In the genomic region with DNA sequence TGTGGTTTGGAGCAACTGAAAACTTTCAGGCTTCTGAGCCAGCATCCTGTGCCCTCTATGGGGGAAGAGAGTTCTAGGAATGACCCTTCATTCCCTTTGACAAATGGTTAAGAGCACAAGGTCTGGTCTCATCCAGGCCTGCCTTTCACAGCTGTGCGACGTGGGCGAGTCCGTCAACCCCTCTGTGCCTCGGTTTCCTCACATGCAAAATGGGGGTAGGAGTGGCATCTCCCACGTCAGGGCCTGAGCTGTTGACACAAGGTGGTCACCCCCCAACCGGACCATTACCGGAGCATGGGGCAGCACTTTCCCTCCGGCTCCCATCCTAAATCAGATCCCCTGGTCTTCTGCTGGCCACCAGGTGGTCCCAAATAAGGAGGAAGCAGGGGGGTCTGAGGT, we compare ENCODE assay signal across 25 cellular contexts.
DNase-seq lines count a peak whose midpoint lies in the region; ATAC-seq, FAIRE-seq and TF ChIP-seq lines count a peak whose summit lies in the region.
"Had no signal": no experiment of that assay in that cellular context is flagged by ENCODE, and none has a peak within 500 bp of the region (broad histone marks: within the 10 kb centered on the region; RNA-seq: fewer than 3 reads in every experiment).

No MANE protein-coding gene starts in this region.

- peaks cover 0 to 7% (median 0%) of the 10 kb centered on the region in 11 experiments; a peak in 4 of 22 replicates for H3K36me3 ChIP-seq in BLaER1 treated with 17β-estradiol and CSF1 and Interleukin-3, amounts not matched to agents 10 nM and 100 nM
- H3K36me3 ChIP-seq in kidney (ENCODE audit: control insufficient read depth in 1 of 2, insufficient read depth in 2 of 2, low read length in 2 of 2) (no peaks in the 10 kb centered on the region), gastrocnemius medialis (no peaks in the 10 kb centered on the region), stomach (no peaks in the 10 kb centered on the region)
- H3K36me3 ChIP-seq: BE2C had no signal

- H4K20me1 ChIP-seq in BLaER1 treated with 17β-estradiol and CSF1 and Interleukin-3, amounts not matched to agents 10 nM and 100 nM, result no peaks in the 10 kb centered on the region

- peak overlapping the region in 5 of 11 experiments; percentile 15 to 88 (median 75); a peak in 9 of 22 replicates for H3K9ac ChIP-seq in BLaER1 treated with 17β-estradiol and CSF1 and Interleukin-3, amounts not matched to agents 10 nM and 100 nM
- H3K9ac ChIP-seq in kidney (ENCODE audit: low read length in 2 of 2), result no peak overlapping the region

- TF ChIP-seq POLR2A in gastrocnemius medialis (IDR thresholded peaks at IDR 0.05) (no peak), stomach (IDR thresholded peaks at IDR 0.05) (no peak)

- 81 to 90% (median 85%) methylated on average over 7 to 9 of the region's 9 CpGs for WGBS in stomach, 5 donors

- no peak for TF ChIP-seq EP300 in stomach (IDR thresholded peaks at IDR 0.05)

- intact Hi-C loops in kidney (cut with DNase I), result no loop called here
- intact Hi-C loops in gastrocnemius medialis (cut with DNase I; ENCODE audit: low total_unique reads), result loop anchor here (5.0 to 10.0 kb wide), 3 partner anchors 32 to 120 kb away; no protein-coding TSS in a partner anchor
- intact Hi-C loops in stomach (cut with DNase I; ENCODE audit: low total_unique reads), result no loop called here

- H3K27me3 ChIP-seq in BLaER1 treated with 17β-estradiol and CSF1 and Interleukin-3, amounts not matched to agents 10 nM and 100 nM, result no peaks in the 10 kb centered on the region
- H3K27me3 ChIP-seq in gastrocnemius medialis, result no peaks in the 10 kb centered on the region
- no peaks in the 10 kb centered on the region for H3K27me3 ChIP-seq in stomach
- H3K27me3 ChIP-seq: BE2C had no signal

- peak overlapping the region in 1 of 10 experiments; percentile 21; a peak in 1 of 20 replicates for H3K4me3 ChIP-seq in BLaER1 treated with 17β-estradiol and CSF1 and Interleukin-3, amounts not matched to agents 10 nM and 100 nM
- H3K4me3 ChIP-seq in kidney (ENCODE audit: low read length in 2 of 2) (no peak overlapping the region), gastrocnemius medialis (no peak overlapping the region), stomach (no peak overlapping the region)
- H3K4me3 ChIP-seq: A549, GM12878 had no signal

- H3K4me2 ChIP-seq in BLaER1 treated with 17β-estradiol and CSF1 and Interleukin-3, amounts not matched to agents 10 nM and 100 nM, result peak overlapping the region; percentile 20 to 94 (median 88); a peak in 21 of 22 replicates
- H3K4me2 ChIP-seq: A549 had no signal

- no peak for FAIRE-seq in kidney (lab: Jason Lieb, UNC)
- FAIRE-seq: A549, D721Med, GM12878, GM19239 had no signal

- no peaks in the 10 kb centered on the region for H3K9me3 ChIP-seq in BLaER1 treated with 17β-estradiol and CSF1 and Interleukin-3, amounts not matched to agents 10 nM and 100 nM (replicated peaks in 1 of 11)
- no peaks in the 10 kb centered on the region for H3K9me3 ChIP-seq in kidney (ENCODE audit: control insufficient read depth in 1 of 2, low read length in 2 of 2)
- no peaks in the 10 kb centered on the region for H3K9me3 ChIP-seq in gastrocnemius medialis
- no peaks in the 10 kb centered on the region for H3K9me3 ChIP-seq in stomach
- H3K9me3 ChIP-seq: A549, BE2C had no signal

- peak overlapping the region in 9 of 11 experiments; percentile 18 to 99 (median 86); a peak in 17 of 22 replicates for H3K27ac ChIP-seq in BLaER1 treated with 17β-estradiol and CSF1 and Interleukin-3, amounts not matched to agents 10 nM and 100 nM
- H3K27ac ChIP-seq in kidney (ENCODE audit: low read depth in 2 of 2, low read length in 2 of 2), result no peak overlapping the region
- peak overlapping the region in 3 of 4 donors; percentile 19 to 97 (median 80) for H3K27ac ChIP-seq in gastrocnemius medialis
- no peak overlapping the region for H3K27ac ChIP-seq in stomach
- H3K27ac ChIP-seq: A549, C4-2B had no signal

- ATAC-seq in gastrocnemius medialis, result no peak
- ATAC-seq: A549; CD8-positive, alpha-beta T cell had no signal

- DNase-seq in kidney, result peak; percentile 20
- no peak for DNase-seq in gastrocnemius medialis
- no peak for DNase-seq in NCI-H446 treated with DMSO at 0.1 percent for 48 hours (lab: John Stamatoyannopoulos, UW)
- DNase-seq in stomach, result no peak
- DNase-seq in amygdala (lab: John Stamatoyannopoulos, UW), result no peak
- no peak for DNase-seq in GM20000 (ENCODE audit: low spot score)
- DNase-seq: 8988T; ACHN; AML-193; BE2C; CD4-positive, CD25-positive, alpha-beta regulatory T cell; CD8-positive, alpha-beta T cell; DMS 273 treated with DMSO at 0.1 percent for 48 hours; DMS79; EL; GDM1; GOT3; H7; HCEC 1CT had no signal

- in situ Hi-C loops in gastrocnemius medialis (cut with MboI; ENCODE audit: low sequenced_read_pairs in 4 of 4), result no loop called here

- TF ChIP-seq CTCF in kidney (IDR thresholded peaks at IDR 0.05; ENCODE audit: borderline replicate concordance, extremely low read depth, insufficient read depth), result no peak
- TF ChIP-seq CTCF in gastrocnemius medialis (IDR thresholded peaks at IDR 0.05 in 4 of 5, conservative IDR thresholded peaks at IDR 0.05 in 1 of 5), result no peak
- no peak for TF ChIP-seq CTCF in stomach (IDR thresholded peaks at IDR 0.05)
- no peak for TF ChIP-seq CTCF in GM20000 (IDR thresholded peaks at IDR 0.05; ENCODE audit: extremely low read depth, missing control alignments)

- H3K4me1 ChIP-seq in BLaER1 treated with 17β-estradiol and CSF1 and Interleukin-3, amounts not matched to agents 10 nM and 100 nM, result peaks cover 68 to 100% (median 100%) of the 10 kb centered on the region in 10 experiments
- H3K4me1 ChIP-seq in kidney (ENCODE audit: control insufficient read depth in 1 of 2, insufficient read depth in 1 of 2, low read depth in 1 of 2, low read length in 2 of 2) (no peaks in the 10 kb centered on the region), gastrocnemius medialis (peaks cover 48 to 63% of the 10 kb centered on the region in 2 donors), stomach (no peaks in the 10 kb centered on the region)
- H3K4me1 ChIP-seq: A549, BE2C had no signal

Comparison
In these comparisons a context has a peak if more than half of its experiments do, and no peak if none do; other contexts are left out.
1. H3K27ac ChIP-seq: peak in BLaER1 treated with 17β-estradiol and CSF1 and Interleukin-3, amounts not matched to agents 10 nM and 100 nM (9 of 11) and gastrocnemius medialis (3 of 4); none in kidney (0 of 2) and stomach (0 of 5).